ENCODE assay signal across 1 cellular context in the genomic region with DNA sequence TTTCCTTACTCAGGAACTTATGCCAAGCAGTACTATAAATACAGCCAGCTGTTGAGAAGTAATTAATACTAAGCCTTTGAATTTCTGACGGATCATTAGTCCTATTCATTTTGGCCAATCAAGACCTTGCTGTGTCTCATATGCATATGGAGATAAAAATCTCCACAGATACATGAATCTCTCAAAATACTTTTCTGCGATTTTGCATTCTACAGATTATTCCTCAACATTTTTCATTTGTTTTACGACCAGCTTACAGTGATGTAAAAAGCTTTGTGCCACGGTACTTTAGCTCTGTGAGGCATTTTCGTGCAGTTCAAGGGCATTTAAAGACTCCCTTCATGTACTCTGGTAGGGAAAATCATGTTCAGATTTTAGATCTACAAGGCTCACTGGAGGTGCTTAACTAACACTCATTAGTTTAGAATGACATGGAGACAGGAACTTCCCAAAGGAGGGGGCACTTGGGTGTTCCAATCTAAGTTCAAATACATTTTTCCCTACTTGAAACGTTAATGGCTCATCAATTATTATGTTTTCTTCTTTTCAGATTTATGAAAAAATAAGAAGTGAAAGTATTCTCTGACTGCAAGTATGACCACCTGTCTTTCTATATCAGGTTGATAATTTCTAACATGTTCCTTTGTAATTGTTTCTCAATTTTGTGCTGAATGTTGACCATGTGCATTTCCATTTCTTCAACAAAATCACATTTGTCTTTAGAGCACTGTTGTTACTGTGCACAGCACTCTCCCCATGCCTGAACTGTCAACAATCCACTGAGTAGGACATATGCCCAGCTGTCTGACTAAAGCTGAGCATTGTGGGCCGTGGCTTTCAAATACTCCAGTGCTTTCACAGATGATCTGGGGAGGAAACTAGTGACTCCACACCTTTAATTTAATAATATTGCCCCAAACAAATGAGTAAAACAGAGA.
TF ChIP-seq lines count a peak whose summit lies in the region.

No MANE protein-coding gene starts in this region.

TF ChIP-seq in GM12878, 131 proteins besides CTCF, POLR2A, EP300 and RAD21:
- TF ChIP-seq SREBF1 (IDR thresholded peaks at IDR 0.05; ENCODE audit: low read length), result no peak
- TF ChIP-seq, protein P1, sequence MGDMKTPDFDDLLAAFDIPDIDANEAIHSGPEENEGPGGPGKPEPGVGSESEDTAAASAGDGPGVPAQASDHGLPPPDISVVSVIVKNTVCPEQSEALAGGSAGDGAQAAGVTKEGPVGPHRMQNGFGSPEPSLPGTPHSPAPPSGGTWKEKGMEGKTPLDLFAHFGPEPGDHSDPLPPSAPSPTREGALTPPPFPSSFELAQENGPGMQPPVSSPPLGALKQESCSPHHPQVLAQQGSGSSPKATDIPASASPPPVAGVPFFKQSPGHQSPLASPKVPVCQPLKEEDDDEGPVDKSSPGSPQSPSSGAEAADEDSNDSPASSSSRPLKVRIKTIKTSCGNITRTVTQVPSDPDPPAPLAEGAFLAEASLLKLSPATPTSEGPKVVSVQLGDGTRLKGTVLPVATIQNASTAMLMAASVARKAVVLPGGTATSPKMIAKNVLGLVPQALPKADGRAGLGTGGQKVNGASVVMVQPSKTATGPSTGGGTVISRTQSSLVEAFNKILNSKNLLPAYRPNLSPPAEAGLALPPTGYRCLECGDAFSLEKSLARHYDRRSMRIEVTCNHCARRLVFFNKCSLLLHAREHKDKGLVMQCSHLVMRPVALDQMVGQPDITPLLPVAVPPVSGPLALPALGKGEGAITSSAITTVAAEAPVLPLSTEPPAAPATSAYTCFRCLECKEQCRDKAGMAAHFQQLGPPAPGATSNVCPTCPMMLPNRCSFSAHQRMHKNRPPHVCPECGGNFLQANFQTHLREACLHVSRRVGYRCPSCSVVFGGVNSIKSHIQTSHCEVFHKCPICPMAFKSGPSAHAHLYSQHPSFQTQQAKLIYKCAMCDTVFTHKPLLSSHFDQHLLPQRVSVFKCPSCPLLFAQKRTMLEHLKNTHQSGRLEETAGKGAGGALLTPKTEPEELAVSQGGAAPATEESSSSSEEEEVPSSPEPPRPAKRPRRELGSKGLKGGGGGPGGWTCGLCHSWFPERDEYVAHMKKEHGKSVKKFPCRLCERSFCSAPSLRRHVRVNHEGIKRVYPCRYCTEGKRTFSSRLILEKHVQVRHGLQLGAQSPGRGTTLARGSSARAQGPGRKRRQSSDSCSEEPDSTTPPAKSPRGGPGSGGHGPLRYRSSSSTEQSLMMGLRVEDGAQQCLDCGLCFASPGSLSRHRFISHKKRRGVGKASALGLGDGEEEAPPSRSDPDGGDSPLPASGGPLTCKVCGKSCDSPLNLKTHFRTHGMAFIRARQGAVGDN (IDR thresholded peaks at IDR 0.05), result peak; percentile 74
- TF ChIP-seq SPI1 (IDR thresholded peaks at IDR 0.05; ENCODE audit: borderline replicate concordance, insufficient read depth, low read depth, low read length), result peak; percentile 16; the same call in 1 of the 2 replicates
- TF ChIP-seq MXI1 (IDR thresholded peaks at IDR 0.05; ENCODE audit: low read depth, low read length), result peak; percentile 31; the same call in 1 of the 2 replicates
- TF ChIP-seq, protein P2, sequence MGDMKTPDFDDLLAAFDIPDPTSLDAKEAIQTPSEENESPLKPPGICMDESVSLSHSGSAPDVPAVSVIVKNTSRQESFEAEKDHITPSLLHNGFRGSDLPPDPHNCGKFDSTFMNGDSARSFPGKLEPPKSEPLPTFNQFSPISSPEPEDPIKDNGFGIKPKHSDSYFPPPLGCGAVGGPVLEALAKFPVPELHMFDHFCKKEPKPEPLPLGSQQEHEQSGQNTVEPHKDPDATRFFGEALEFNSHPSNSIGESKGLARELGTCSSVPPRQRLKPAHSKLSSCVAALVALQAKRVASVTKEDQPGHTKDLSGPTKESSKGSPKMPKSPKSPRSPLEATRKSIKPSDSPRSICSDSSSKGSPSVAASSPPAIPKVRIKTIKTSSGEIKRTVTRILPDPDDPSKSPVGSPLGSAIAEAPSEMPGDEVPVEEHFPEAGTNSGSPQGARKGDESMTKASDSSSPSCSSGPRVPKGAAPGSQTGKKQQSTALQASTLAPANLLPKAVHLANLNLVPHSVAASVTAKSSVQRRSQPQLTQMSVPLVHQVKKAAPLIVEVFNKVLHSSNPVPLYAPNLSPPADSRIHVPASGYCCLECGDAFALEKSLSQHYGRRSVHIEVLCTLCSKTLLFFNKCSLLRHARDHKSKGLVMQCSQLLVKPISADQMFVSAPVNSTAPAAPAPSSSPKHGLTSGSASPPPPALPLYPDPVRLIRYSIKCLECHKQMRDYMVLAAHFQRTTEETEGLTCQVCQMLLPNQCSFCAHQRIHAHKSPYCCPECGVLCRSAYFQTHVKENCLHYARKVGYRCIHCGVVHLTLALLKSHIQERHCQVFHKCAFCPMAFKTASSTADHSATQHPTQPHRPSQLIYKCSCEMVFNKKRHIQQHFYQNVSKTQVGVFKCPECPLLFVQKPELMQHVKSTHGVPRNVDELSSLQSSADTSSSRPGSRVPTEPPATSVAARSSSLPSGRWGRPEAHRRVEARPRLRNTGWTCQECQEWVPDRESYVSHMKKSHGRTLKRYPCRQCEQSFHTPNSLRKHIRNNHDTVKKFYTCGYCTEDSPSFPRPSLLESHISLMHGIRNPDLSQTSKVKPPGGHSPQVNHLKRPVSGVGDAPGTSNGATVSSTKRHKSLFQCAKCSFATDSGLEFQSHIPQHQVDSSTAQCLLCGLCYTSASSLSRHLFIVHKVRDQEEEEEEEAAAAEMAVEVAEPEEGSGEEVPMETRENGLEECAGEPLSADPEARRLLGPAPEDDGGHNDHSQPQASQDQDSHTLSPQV (IDR thresholded peaks at IDR 0.05), result 0 out of 2 replicates have a peak, but pooled peaks have one; percentile 20
- TF ChIP-seq RELB (IDR thresholded peaks at IDR 0.05; ENCODE audit: low read depth), result peak; percentile 10; the same call in 1 of the 2 replicates
- TF ChIP-seq MAX (IDR thresholded peaks at IDR 0.05; ENCODE audit: low read depth, low read length), result no peak
- peak; percentile 9 for TF ChIP-seq MEF2B (IDR thresholded peaks at IDR 0.05; ENCODE audit: partially characterized antibody, poor library complexity, severe bottlenecking)
- no peak for TF ChIP-seq ASH2L (IDR thresholded peaks at IDR 0.05; ENCODE audit: borderline replicate concordance, low read depth)
- peak; percentile 15; the same call in 1 of the 2 replicates for TF ChIP-seq SMARCA5 (IDR thresholded peaks at IDR 0.05)
- no peak for TF ChIP-seq CBX3 (IDR thresholded peaks at IDR 0.05; ENCODE audit: borderline replicate concordance, low read depth)
- 0 out of 4 replicates have a peak, but pooled peaks of 1 of the 2 experiments have one; percentile 6 for TF ChIP-seq BHLHE40 (IDR thresholded peaks at IDR 0.05; ENCODE audit: borderline replicate concordance in 1 of 2, low read depth in 2 of 2, low read length in 1 of 2)
- TF ChIP-seq MTA2 (IDR thresholded peaks at IDR 0.05; ENCODE audit: low read depth), result peak; percentile 42; the same call in 1 of the 2 replicates
- TF ChIP-seq, protein P3, sequence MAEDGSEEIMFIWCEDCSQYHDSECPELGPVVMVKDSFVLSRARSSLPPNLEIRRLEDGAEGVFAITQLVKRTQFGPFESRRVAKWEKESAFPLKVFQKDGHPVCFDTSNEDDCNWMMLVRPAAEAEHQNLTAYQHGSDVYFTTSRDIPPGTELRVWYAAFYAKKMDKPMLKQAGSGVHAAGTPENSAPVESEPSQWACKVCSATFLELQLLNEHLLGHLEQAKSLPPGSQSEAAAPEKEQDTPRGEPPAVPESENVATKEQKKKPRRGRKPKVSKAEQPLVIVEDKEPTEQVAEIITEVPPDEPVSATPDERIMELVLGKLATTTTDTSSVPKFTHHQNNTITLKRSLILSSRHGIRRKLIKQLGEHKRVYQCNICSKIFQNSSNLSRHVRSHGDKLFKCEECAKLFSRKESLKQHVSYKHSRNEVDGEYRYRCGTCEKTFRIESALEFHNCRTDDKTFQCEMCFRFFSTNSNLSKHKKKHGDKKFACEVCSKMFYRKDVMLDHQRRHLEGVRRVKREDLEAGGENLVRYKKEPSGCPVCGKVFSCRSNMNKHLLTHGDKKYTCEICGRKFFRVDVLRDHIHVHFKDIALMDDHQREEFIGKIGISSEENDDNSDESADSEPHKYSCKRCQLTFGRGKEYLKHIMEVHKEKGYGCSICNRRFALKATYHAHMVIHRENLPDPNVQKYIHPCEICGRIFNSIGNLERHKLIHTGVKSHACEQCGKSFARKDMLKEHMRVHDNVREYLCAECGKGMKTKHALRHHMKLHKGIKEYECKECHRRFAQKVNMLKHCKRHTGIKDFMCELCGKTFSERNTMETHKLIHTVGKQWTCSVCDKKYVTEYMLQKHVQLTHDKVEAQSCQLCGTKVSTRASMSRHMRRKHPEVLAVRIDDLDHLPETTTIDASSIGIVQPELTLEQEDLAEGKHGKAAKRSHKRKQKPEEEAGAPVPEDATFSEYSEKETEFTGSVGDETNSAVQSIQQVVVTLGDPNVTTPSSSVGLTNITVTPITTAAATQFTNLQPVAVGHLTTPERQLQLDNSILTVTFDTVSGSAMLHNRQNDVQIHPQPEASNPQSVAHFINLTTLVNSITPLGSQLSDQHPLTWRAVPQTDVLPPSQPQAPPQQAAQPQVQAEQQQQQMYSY (CRISPR knock-in tag; IDR thresholded peaks at IDR 0.05), result no peak
- peak in 1 of 2 experiments; percentile 28; a peak in 1 of 4 replicates for TF ChIP-seq IKZF2 (IDR thresholded peaks at IDR 0.05)
- TF ChIP-seq, protein P4, sequence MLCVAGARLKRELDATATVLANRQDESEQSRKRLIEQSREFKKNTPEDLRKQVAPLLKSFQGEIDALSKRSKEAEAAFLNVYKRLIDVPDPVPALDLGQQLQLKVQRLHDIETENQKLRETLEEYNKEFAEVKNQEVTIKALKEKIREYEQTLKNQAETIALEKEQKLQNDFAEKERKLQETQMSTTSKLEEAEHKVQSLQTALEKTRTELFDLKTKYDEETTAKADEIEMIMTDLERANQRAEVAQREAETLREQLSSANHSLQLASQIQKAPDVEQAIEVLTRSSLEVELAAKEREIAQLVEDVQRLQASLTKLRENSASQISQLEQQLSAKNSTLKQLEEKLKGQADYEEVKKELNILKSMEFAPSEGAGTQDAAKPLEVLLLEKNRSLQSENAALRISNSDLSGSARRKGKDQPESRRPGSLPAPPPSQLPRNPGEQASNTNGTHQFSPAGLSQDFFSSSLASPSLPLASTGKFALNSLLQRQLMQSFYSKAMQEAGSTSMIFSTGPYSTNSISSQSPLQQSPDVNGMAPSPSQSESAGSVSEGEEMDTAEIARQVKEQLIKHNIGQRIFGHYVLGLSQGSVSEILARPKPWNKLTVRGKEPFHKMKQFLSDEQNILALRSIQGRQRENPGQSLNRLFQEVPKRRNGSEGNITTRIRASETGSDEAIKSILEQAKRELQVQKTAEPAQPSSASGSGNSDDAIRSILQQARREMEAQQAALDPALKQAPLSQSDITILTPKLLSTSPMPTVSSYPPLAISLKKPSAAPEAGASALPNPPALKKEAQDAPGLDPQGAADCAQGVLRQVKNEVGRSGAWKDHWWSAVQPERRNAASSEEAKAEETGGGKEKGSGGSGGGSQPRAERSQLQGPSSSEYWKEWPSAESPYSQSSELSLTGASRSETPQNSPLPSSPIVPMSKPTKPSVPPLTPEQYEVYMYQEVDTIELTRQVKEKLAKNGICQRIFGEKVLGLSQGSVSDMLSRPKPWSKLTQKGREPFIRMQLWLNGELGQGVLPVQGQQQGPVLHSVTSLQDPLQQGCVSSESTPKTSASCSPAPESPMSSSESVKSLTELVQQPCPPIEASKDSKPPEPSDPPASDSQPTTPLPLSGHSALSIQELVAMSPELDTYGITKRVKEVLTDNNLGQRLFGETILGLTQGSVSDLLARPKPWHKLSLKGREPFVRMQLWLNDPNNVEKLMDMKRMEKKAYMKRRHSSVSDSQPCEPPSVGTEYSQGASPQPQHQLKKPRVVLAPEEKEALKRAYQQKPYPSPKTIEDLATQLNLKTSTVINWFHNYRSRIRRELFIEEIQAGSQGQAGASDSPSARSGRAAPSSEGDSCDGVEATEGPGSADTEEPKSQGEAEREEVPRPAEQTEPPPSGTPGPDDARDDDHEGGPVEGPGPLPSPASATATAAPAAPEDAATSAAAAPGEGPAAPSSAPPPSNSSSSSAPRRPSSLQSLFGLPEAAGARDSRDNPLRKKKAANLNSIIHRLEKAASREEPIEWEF (IDR thresholded peaks at IDR 0.05; ENCODE audit: insufficient replicate concordance, low read depth, low read length), result peak; percentile 40
- 0 out of 2 replicates have a peak, but pooled peaks have one; percentile 14 for TF ChIP-seq TCF12 (IDR thresholded peaks at IDR 0.05; ENCODE audit: low read depth, low read length)
- TF ChIP-seq NFIC (IDR thresholded peaks at IDR 0.05; ENCODE audit: low read depth, low read length), result no peak
- peak; percentile 72; the same call in 1 of the 2 replicates for TF ChIP-seq ZNF24 (IDR thresholded peaks at IDR 0.05)
- TF ChIP-seq SMAD1 (IDR thresholded peaks at IDR 0.05; ENCODE audit: low read depth, partially characterized antibody), result no peak
TF ChIP-seq in GM12878: peak in this region for 13.
